Comparison of ENCODE assay signal across 9 cellular contexts in genomic region chr19:48111280-48111679, GRCh38. TPM values are rescaled to one million over a fixed set of nuclear protein-coding genes. Genes with fewer than 3 reads are reported as not detected.
DNase-seq lines count a peak whose midpoint lies in the region; ATAC-seq lines count a peak whose summit lies in the region.
"Had no signal": no experiment of that assay in that cellular context is flagged by ENCODE, and none has a peak within 500 bp of the region (broad histone marks: within the 10 kb centered on the region; RNA-seq: fewer than 3 reads in every experiment).

No MANE protein-coding gene starts in this region.

- no peaks in the 10 kb centered on the region for H3K9me3 Mint-ChIP-seq in activated T-cell treated with anti-CD3 and anti-CD28 coated beads, Interleukin-2, amount 50 U/mL, for 24 hours

- peak overlapping the region; percentile 87 for H3K4me3 Mint-ChIP-seq in activated T-cell treated with anti-CD3 and anti-CD28 coated beads, Interleukin-2, amount 50 U/mL, for 24 hours
- H3K4me3 Mint-ChIP-seq in T-helper 17 cell, result no peak overlapping the region

- H3K4me1 ChIP-seq in iPS-18a (ENCODE audit: control insufficient read depth, low read depth, low read length), result peaks cover 7% of the 10 kb centered on the region

- DNase-seq in activated T-cell treated with anti-CD3 and anti-CD28 coated beads, Interleukin-2, amount 50 U/mL, for 24 hours, result no peak
- no peak for DNase-seq in activated T-cell treated with anti-CD3 and anti-CD28 coated beads, Interleukin-2, amount 50 U/mL, for 1 hour
- DNase-seq in T-helper 17 cell (no peak), A172 (ENCODE audit: low spot score) (no peak)
- DNase-seq: activated gamma-delta T cell treated with Interleukin-2 at 50 U/mL for 16 hours had no signal

- H3K27ac ChIP-seq in iPS-18a (ENCODE audit: low read length) (no peak overlapping the region), temporal lobe (ENCODE audit: low read depth, low read length) (peak overlapping the region; percentile 97)

- peaks cover 16% of the 10 kb centered on the region for H3K4me1 Mint-ChIP-seq in activated T-cell treated with anti-CD3 and anti-CD28 coated beads, Interleukin-2, amount 50 U/mL, for 24 hours (ENCODE audit: low read depth)
- H3K4me1 Mint-ChIP-seq in T-helper 17 cell, result peaks cover 8% of the 10 kb centered on the region

- ATAC-seq in T-helper 17 cell (no peak), GM18517 (IDR thresholded peaks at IDR 0.05; ENCODE audit: unreplicated experiment) (no peak), GM18867 (IDR thresholded peaks at IDR 0.05; ENCODE audit: unreplicated experiment) (no peak)

- H3K27me3 Mint-ChIP-seq in activated T-cell treated with anti-CD3 and anti-CD28 coated beads, Interleukin-2, amount 50 U/mL, for 24 hours, result no peaks in the 10 kb centered on the region
- H3K27me3 Mint-ChIP-seq in T-helper 17 cell, result no peaks in the 10 kb centered on the region

- peak overlapping the region; percentile 65 for H3K4me3 ChIP-seq in iPS-18a (ENCODE audit: low read length)

- peak overlapping the region; percentile 94 for H3K27ac Mint-ChIP-seq in activated T-cell treated with anti-CD3 and anti-CD28 coated beads, Interleukin-2, amount 50 U/mL, for 24 hours
- peak overlapping the region; percentile 97 for H3K27ac Mint-ChIP-seq in T-helper 17 cell

- peaks cover 24% of the 10 kb centered on the region for H3K36me3 Mint-ChIP-seq in activated T-cell treated with anti-CD3 and anti-CD28 coated beads, Interleukin-2, amount 50 U/mL, for 24 hours (ENCODE audit: low read depth)
- no peaks in the 10 kb centered on the region for H3K36me3 Mint-ChIP-seq in T-helper 17 cell (ENCODE audit: low read depth)

- H3K9me3 ChIP-seq in T-helper 17 cell (ENCODE audit: control insufficient read depth, low read length, poor library complexity, severe bottlenecking), result no peaks in the 10 kb centered on the region
- H3K9me3 ChIP-seq in iPS-18a (ENCODE audit: control insufficient read depth, low read depth, low read length), result no peaks in the 10 kb centered on the region

- H3K9ac ChIP-seq in iPS-18a (ENCODE audit: low read length), result no peak overlapping the region

- H3K27me3 ChIP-seq in iPS-18a (ENCODE audit: control insufficient read depth, insufficient read depth, low read length), result no peaks in the 10 kb centered on the region

- H3K36me3 ChIP-seq in iPS-18a (ENCODE audit: control insufficient read depth, low read depth, low read length), result peaks cover 12% of the 10 kb centered on the region

RNA-seq across cellular contexts. Expression of gene PLA2G4C, which starts 0.7 kb away (rescaled TPM):
- total RNA-seq in T-helper 17 cell (10 to 100 TPM; 11.7 to 12.6 TPM), temporal lobe (6.6 TPM)
- total RNA-seq in A172 (2014; rRNA removed; shearing (Covaris generic)), result 8.0 and 8.4 TPM in 2 replicates

RNA-seq across cellular contexts. Expression of gene LIG1, which starts 58.9 kb away (rescaled TPM):
- total RNA-seq in T-helper 17 cell, result 10 to 100 TPM; 47.1 to 58.0 TPM
- 24.3 TPM for total RNA-seq in temporal lobe
- 30.1 and 35.7 TPM in 2 replicates for total RNA-seq in A172 (2014; rRNA removed; shearing (Covaris generic))

RNA-seq across cellular contexts. Expression of gene ZSWIM9, which starts 59.2 kb away (rescaled TPM):
- total RNA-seq in T-helper 17 cell, result 1 to 10 TPM; 4.0 to 4.8 TPM
- total RNA-seq in temporal lobe, result 3.9 TPM
- 0.03 and 0.50 TPM in 2 replicates for total RNA-seq in A172 (2014; rRNA removed; shearing (Covaris generic))
